ENCODE assay signal across 19 cellular contexts in the genomic region with DNA sequence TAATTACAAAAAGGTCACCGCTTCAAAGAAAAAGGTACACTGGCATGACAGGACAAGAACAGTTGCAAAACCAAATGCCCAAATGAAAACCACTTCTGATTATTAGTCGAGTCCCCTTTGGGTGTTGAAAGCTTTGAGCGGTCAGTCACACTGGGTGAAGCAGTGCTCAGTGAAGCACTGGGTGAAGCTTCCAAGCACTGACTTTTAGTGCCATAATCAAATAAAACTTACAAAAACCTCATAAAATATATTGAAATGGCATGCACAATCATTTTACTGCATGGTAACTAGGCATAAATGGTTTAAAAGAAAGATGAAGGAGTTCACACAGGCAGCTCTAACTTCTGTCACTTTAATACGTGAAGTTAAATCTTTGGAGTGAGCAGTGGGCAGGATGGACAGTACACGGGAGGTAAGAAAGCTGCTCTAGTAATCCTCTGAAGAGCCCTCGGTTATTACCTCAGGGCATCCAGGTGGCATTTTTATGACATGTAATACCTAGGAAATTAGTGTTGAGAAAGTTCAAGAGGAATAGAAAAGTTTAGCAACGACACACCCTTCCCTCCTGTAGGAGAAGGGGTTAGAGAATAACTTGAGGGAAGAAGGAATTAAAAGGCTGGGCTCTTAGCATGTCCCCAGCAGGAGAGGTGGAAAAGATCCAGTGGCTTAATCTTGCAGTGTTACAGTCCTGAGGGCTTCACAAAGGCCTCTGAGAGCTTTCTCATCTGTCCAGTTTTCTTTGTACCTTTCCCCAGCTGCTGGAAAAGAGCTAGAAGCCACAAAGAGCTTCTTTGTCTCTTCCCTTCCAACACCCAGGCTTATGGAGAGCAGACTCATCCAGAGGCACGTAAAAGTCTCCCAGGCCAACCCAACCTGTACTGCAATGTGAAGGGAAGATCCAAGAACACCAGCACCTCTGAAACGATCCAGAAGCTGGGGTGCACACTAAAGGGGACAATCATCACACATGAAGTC.
A peak's percentile ranks its signal among the peaks of the same experiment; 100 is the strongest.
DNase-seq lines count a peak whose midpoint lies in the region; ATAC-seq, FAIRE-seq and TF ChIP-seq lines count a peak whose summit lies in the region.
"Had no signal": no experiment of that assay in that cellular context is flagged by ENCODE, and none has a peak within 500 bp of the region (broad histone marks: within the 10 kb centered on the region; RNA-seq: fewer than 3 reads in every experiment).

No MANE protein-coding gene starts in this region.

- H4K20me1 ChIP-seq in KMS-11 (ENCODE audit: insufficient read depth): no peaks in the 10 kb centered on the region

- CTCF ChIA-PET in WTC11 (lab: Charles Lee): interaction anchor here (1.2 kb wide), 1 partner anchor 11 kb away, joined by 3 read pairs; no protein-coding TSS in a partner anchor

- 0 out of 2 replicates have a peak overlapping the region, but pooled peaks have one; percentile 6 for H3K27ac ChIP-seq in KMS-11
- H3K27ac ChIP-seq: ovary had no signal

- no peaks in the 10 kb centered on the region for H3K27me3 ChIP-seq in KMS-11 (ENCODE audit: insufficient read depth, low read depth)
- H3K27me3 ChIP-seq: heart left ventricle, ovary had no signal

- no peak for FAIRE-seq in urothelium cell line (lab: Jason Lieb, UNC)

- ATAC-seq in WTC11: no peak
- no peak for ATAC-seq in stimulated activated memory B cell treated with anti-CD40 and anti-IgM and Interleukin-4, amounts not matched to agents 10 μg/mL and 1 μg/mL and 100 μg/mL, for 72 hours
- ATAC-seq in HG03432 (IDR thresholded peaks at IDR 0.05; ENCODE audit: unreplicated experiment): no peak

- H3K27me3 Mint-ChIP-seq in WTC11 (ENCODE audit: low read depth): no peaks in the 10 kb centered on the region
- H3K27me3 Mint-ChIP-seq in stimulated activated memory B cell treated with anti-CD40 and anti-IgM and Interleukin-4, amounts not matched to agents 10 μg/mL and 1 μg/mL and 100 μg/mL, for 72 hours: no peaks in the 10 kb centered on the region
- H3K27me3 Mint-ChIP-seq: activated CD4-positive, alpha-beta T cell treated with anti-CD3 and anti-CD28 coated beads, Interleukin-2, amount 10 ng/mL, durations not matched to agents 24 days and 14 days had no signal

- no peaks in the 10 kb centered on the region for H3K4me1 Mint-ChIP-seq in WTC11
- H3K4me1 Mint-ChIP-seq in stimulated activated memory B cell treated with anti-CD40 and anti-IgM and Interleukin-4, amounts not matched to agents 10 μg/mL and 1 μg/mL and 100 μg/mL, for 72 hours: no peaks in the 10 kb centered on the region
- H3K4me1 Mint-ChIP-seq: activated CD4-positive, alpha-beta T cell treated with anti-CD3 and anti-CD28 coated beads, Interleukin-2, amount 10 ng/mL, durations not matched to agents 24 days and 14 days had no signal

- no peak overlapping the region for H3K9ac ChIP-seq in KMS-11

- H3K4me3 ChIP-seq in KMS-11 (IDR thresholded peaks at IDR 0.05; ENCODE audit: insufficient read depth, low read depth, low read length): no peak overlapping the region
- H3K4me3 ChIP-seq: heart left ventricle, ovary had no signal

- no peak overlapping the region for H2AFZ ChIP-seq in KMS-11 (ENCODE audit: low read depth)

- H3K4me1 ChIP-seq in KMS-11 (ENCODE audit: low read depth, poor library complexity, severe bottlenecking): peaks cover 40% of the 10 kb centered on the region

- H3K79me2 ChIP-seq in KMS-11 (ENCODE audit: insufficient read depth, low read depth): no peaks in the 10 kb centered on the region

- no peaks in the 10 kb centered on the region for H3K9me3 Mint-ChIP-seq in WTC11
- H3K9me3 Mint-ChIP-seq in stimulated activated memory B cell treated with anti-CD40 and anti-IgM and Interleukin-4, amounts not matched to agents 10 μg/mL and 1 μg/mL and 100 μg/mL, for 72 hours: no peaks in the 10 kb centered on the region
- H3K9me3 Mint-ChIP-seq: activated CD4-positive, alpha-beta T cell treated with anti-CD3 and anti-CD28 coated beads, Interleukin-2, amount 10 ng/mL, durations not matched to agents 24 days and 14 days had no signal

- H3K4me2 ChIP-seq in KMS-11: no peak overlapping the region

- TF ChIP-seq CTCF in KMS-11 (conservative IDR thresholded peaks at IDR 0.05; ENCODE audit: low read depth, low read length) (no peak), WTC11 (IDR thresholded peaks at IDR 0.05) (no peak)

- peaks cover 13% of the 10 kb centered on the region for H3K36me3 ChIP-seq in KMS-11 (ENCODE audit: insufficient read depth)
- H3K36me3 ChIP-seq: ovary had no signal

- peaks cover 14% of the 10 kb centered on the region for H3K36me3 Mint-ChIP-seq in WTC11
- H3K36me3 Mint-ChIP-seq in stimulated activated memory B cell treated with anti-CD40 and anti-IgM and Interleukin-4, amounts not matched to agents 10 μg/mL and 1 μg/mL and 100 μg/mL, for 72 hours: peaks cover 68% of the 10 kb centered on the region

- DNase-seq in WTC11 (ENCODE audit: low spot score) (no peak), islet precursor cell (peak; percentile 78), urothelium cell line (ENCODE audit: low spot score) (no peak), HPDE6-E6E7 (ENCODE audit: extremely low spot score) (no peak)
- DNase-seq: activated CD4-positive, alpha-beta T cell treated with anti-CD3 and anti-CD28 coated beads, Interleukin-2, amount 10 ng/mL, durations not matched to agents 24 days and 14 days; activated CD8-positive, alpha-beta memory T cell treated with anti-CD3 and anti-CD28 coated beads, Interleukin-2, amount 50 U/mL, for 4 hours; activated gamma-delta T cell treated with Interleukin-2 at 50 U/mL for 16 hours; central memory CD4-positive, alpha-beta T cell; DND-41; effector memory CD4-positive, alpha-beta T cell; heart left ventricle; Kasumi-1; NCI-H1105; NCI-H2081; NCI-H510A treated with DMSO at 0.1 percent for 48 hours; ovary had no signal

- H3K4me3 Mint-ChIP-seq in WTC11: no peak overlapping the region
- no peak overlapping the region for H3K4me3 Mint-ChIP-seq in stimulated activated memory B cell treated with anti-CD40 and anti-IgM and Interleukin-4, amounts not matched to agents 10 μg/mL and 1 μg/mL and 100 μg/mL, for 72 hours
- H3K4me3 Mint-ChIP-seq: activated CD4-positive, alpha-beta T cell treated with anti-CD3 and anti-CD28 coated beads, Interleukin-2, amount 10 ng/mL, durations not matched to agents 24 days and 14 days had no signal

- peak overlapping the region; percentile 51 for H3K27ac Mint-ChIP-seq in WTC11
- peak overlapping the region; percentile 12 for H3K27ac Mint-ChIP-seq in stimulated activated memory B cell treated with anti-CD40 and anti-IgM and Interleukin-4, amounts not matched to agents 10 μg/mL and 1 μg/mL and 100 μg/mL, for 72 hours
- H3K27ac Mint-ChIP-seq: activated CD4-positive, alpha-beta T cell treated with anti-CD3 and anti-CD28 coated beads, Interleukin-2, amount 10 ng/mL, durations not matched to agents 24 days and 14 days had no signal

- POLR2A ChIA-PET in WTC11 (lab: Charles Lee): no interaction called here

TF ChIP-seq in WTC11, 78 proteins besides CTCF, POLR2A, EP300 and RAD21:
- TF ChIP-seq ELF4 (CRISPR knock-in tag; IDR thresholded peaks at IDR 0.05; ENCODE audit: low read depth) (no peak), JUN (CRISPR knock-in tag; IDR thresholded peaks at IDR 0.05) (no peak), CREB1 (CRISPR knock-in tag; IDR thresholded peaks at IDR 0.05) (no peak), IRF2 (CRISPR knock-in tag; IDR thresholded peaks at IDR 0.05; ENCODE audit: borderline replicate concordance, low read depth) (no peak), ZNF416 (CRISPR knock-in tag; IDR thresholded peaks at IDR 0.05) (no peak), FOXP1 (CRISPR knock-in tag; IDR thresholded peaks at IDR 0.05; ENCODE audit: borderline replicate concordance) (no peak)
- TF ChIP-seq, protein P1, sequence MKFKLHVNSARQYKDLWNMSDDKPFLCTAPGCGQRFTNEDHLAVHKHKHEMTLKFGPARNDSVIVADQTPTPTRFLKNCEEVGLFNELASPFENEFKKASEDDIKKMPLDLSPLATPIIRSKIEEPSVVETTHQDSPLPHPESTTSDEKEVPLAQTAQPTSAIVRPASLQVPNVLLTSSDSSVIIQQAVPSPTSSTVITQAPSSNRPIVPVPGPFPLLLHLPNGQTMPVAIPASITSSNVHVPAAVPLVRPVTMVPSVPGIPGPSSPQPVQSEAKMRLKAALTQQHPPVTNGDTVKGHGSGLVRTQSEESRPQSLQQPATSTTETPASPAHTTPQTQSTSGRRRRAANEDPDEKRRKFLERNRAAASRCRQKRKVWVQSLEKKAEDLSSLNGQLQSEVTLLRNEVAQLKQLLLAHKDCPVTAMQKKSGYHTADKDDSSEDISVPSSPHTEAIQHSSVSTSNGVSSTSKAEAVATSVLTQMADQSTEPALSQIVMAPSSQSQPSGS (CRISPR knock-in tag; IDR thresholded peaks at IDR 0.05; ENCODE audit: borderline replicate concordance, low read depth): no peak
- TF ChIP-seq, protein P2, sequence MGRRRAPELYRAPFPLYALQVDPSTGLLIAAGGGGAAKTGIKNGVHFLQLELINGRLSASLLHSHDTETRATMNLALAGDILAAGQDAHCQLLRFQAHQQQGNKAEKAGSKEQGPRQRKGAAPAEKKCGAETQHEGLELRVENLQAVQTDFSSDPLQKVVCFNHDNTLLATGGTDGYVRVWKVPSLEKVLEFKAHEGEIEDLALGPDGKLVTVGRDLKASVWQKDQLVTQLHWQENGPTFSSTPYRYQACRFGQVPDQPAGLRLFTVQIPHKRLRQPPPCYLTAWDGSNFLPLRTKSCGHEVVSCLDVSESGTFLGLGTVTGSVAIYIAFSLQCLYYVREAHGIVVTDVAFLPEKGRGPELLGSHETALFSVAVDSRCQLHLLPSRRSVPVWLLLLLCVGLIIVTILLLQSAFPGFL (CRISPR knock-in tag; IDR thresholded peaks at IDR 0.05; ENCODE audit: borderline replicate concordance): no peak
- TF ChIP-seq, protein P3, sequence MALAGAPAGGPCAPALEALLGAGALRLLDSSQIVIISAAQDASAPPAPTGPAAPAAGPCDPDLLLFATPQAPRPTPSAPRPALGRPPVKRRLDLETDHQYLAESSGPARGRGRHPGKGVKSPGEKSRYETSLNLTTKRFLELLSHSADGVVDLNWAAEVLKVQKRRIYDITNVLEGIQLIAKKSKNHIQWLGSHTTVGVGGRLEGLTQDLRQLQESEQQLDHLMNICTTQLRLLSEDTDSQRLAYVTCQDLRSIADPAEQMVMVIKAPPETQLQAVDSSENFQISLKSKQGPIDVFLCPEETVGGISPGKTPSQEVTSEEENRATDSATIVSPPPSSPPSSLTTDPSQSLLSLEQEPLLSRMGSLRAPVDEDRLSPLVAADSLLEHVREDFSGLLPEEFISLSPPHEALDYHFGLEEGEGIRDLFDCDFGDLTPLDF (CRISPR knock-in tag; IDR thresholded peaks at IDR 0.05): no peak
